In genomic region chr7:158702944-158703343, GRCh38 we compare ENCODE assay signal across 12 cellular contexts. TPM values are rescaled to one million over a fixed set of nuclear protein-coding genes. Genes with fewer than 3 reads are reported as not detected.
DNase-seq lines count a peak whose midpoint lies in the region; FAIRE-seq and TF ChIP-seq lines count a peak whose summit lies in the region.
"Had no signal": no experiment of that assay in that cellular context is flagged by ENCODE, and none has a peak within 500 bp of the region (broad histone marks: within the 10 kb centered on the region; RNA-seq: fewer than 3 reads in every experiment).

No MANE protein-coding gene starts in this region.

- in situ Hi-C loops in GM13976 (cut with MboI; ENCODE audit: low sequenced_read_pairs, unreplicated experiment), result no loop called here

- DNase-seq in BE2C (no peak), GM12891 (ENCODE audit: insufficient read length, low spot score) (no peak), SJCRH30 (no peak), fibroblast of villous mesenchyme (ENCODE audit: low read depth) (no peak), GM13976 (ENCODE audit: low spot score) (no peak), stomach (no peak), globus pallidus (ENCODE audit: low spot score) (no peak), NCI-H2107 (lab: John Stamatoyannopoulos, UW) (no peak)
- DNase-seq: caudate nucleus; heart right ventricle; stimulated activated CD4-positive, alpha-beta T cell treated with anti-CD3 and anti-CD28 coated beads, Interleukin-4, amount 100 ng/mL, for 1 hour had no signal

- H3K27ac ChIP-seq in SJCRH30 (no peak overlapping the region), stomach (no peak overlapping the region)
- H3K27ac ChIP-seq: heart right ventricle had no signal

- no peaks in the 10 kb centered on the region for H3K4me1 ChIP-seq in BE2C
- H3K4me1 ChIP-seq in SJCRH30, result peaks cover 5% of the 10 kb centered on the region
- H3K4me1 ChIP-seq in stomach, result peaks cover 7 to 28% (median 21%) of the 10 kb centered on the region in 4 donors

- H3K9me3 ChIP-seq in BE2C, result no peaks in the 10 kb centered on the region
- H3K9me3 ChIP-seq in SJCRH30 (replicated peaks), result no peaks in the 10 kb centered on the region
- peaks cover 0 to 8% (median 0%) of the 10 kb centered on the region in 4 donors for H3K9me3 ChIP-seq in stomach

- TF ChIP-seq POLR2A in GM12891 (IDR thresholded peaks at IDR 0.05; ENCODE audit: low read depth, low read length) (no peak), stomach (IDR thresholded peaks at IDR 0.05) (no peak)

- intact Hi-C loops in stomach (cut with DNase I; ENCODE audit: low total_unique reads), result loop anchor here (5.0 kb wide), 1 partner anchor 274 kb away; no protein-coding TSS in a partner anchor

- H3K36me3 ChIP-seq in BE2C (peaks cover 23% of the 10 kb centered on the region), SJCRH30 (peaks cover 42% of the 10 kb centered on the region), stomach (peaks cover 0 to 10% (median 4%) of the 10 kb centered on the region in 4 donors)

- TF ChIP-seq EP300 in stomach (IDR thresholded peaks at IDR 0.05), result no peak

- H3K4me3 ChIP-seq in BE2C (ENCODE audit: low read depth, low read length) (peak overlapping the region; percentile 81), SJCRH30 (peak overlapping the region; percentile 47), fibroblast of villous mesenchyme (ENCODE audit: low read depth, low read length) (peak overlapping the region; percentile 84), stomach (no peak overlapping the region)

- H3K27me3 ChIP-seq in BE2C, result no peaks in the 10 kb centered on the region
- H3K27me3 ChIP-seq in SJCRH30, result no peaks in the 10 kb centered on the region
- H3K27me3 ChIP-seq in stomach, result no peaks in the 10 kb centered on the region
- H3K27me3 ChIP-seq: heart right ventricle had no signal

- no peak for TF ChIP-seq CTCF in BE2C (IDR thresholded peaks at IDR 0.05; ENCODE audit: low read depth, low read length)
- no peak for TF ChIP-seq CTCF in fibroblast of villous mesenchyme (IDR thresholded peaks at IDR 0.05; ENCODE audit: insufficient read depth, low read depth, low read length)
- TF ChIP-seq CTCF in GM13976 (IDR thresholded peaks at IDR 0.05; ENCODE audit: borderline replicate concordance, control extremely low read depth, extremely low read depth, insufficient read depth, missing control alignments), result no peak
- no peak for TF ChIP-seq CTCF in stomach (IDR thresholded peaks at IDR 0.05)

- FAIRE-seq in GM12891 (lab: Jason Lieb, UNC), result peak; percentile 84
- FAIRE-seq: G401.6 had no signal

- 54 to 73% (median 59%) methylated on average over 3 of the region's 3 CpGs for whole genome bisulfite sequencing in stomach, 5 donors

TF ChIP-seq in GM12891, 5 proteins besides CTCF, POLR2A, EP300 and RAD21:
- TF ChIP-seq TAF1 (IDR thresholded peaks at IDR 0.05; ENCODE audit: low read depth, low read length), result no peak
- TF ChIP-seq POU2F2 (IDR thresholded peaks at IDR 0.05; ENCODE audit: low read depth, low read length), result no peak
- no peak for TF ChIP-seq POLR2AphosphoS5 (IDR thresholded peaks at IDR 0.05; ENCODE audit: low read depth, low read length)
- no peak for TF ChIP-seq PAX5 (IDR thresholded peaks at IDR 0.05; ENCODE audit: insufficient read depth, low read length, severe bottlenecking)
- TF ChIP-seq SPI1 (IDR thresholded peaks at IDR 0.05; ENCODE audit: low read depth, low read length), result no peak
TF ChIP-seq in GM12891: peak in this region for 0.

RNA-seq across cellular contexts. Expression of gene NCAPG2, which starts 1.7 kb away (rescaled TPM):
- polyA plus RNA-seq in BE2C (2012; ENCODE audit: insufficient read depth, insufficient read length, low read depth), result 15.3 TPM
- 22.0 TPM for polyA plus RNA-seq in GM12891 (2012; ENCODE audit: low read depth, missing spikeins)
- total RNA-seq in SJCRH30 (2014; rRNA removed; shearing (Covaris generic)), result 77.4 and 91.9 TPM in 2 replicates
- total RNA-seq in fibroblast of villous mesenchyme, result 16.4 and 17.7 TPM in 2 replicates
- total RNA-seq in stomach, result 10 to 100 TPM in 4 of 5 donors, 1 to 10 TPM in 1; 4.9 to 24.2 (median 21.6) TPM
- polyA plus RNA-seq in stomach, result 1 to 10 TPM; 2.6 to 4.0 (median 4.0) TPM

Comparison
In these comparisons a context has a peak if more than half of its experiments do, and no peak if none do; other contexts are left out.
1. H3K4me3 ChIP-seq: peak in BE2C (single experiment), SJCRH30 (single experiment) and fibroblast of villous mesenchyme (single experiment); none in stomach (0 of 4).